ENCODE assay signal across 8 cellular contexts in genomic region chr1:62508187-62508758, GRCh38.
DNase-seq lines count a peak whose midpoint lies in the region; ATAC-seq and TF ChIP-seq lines count a peak whose summit lies in the region.

No MANE protein-coding gene starts in this region.

- in situ Hi-C loops in GM13977 (cut with MboI; ENCODE audit: low pct_unique_long_range_greater_than_20kb, low sequenced_read_pairs, unreplicated experiment) = loop anchor here (5.0 kb wide), 1 partner anchor 239 kb away; no protein-coding TSS in a partner anchor

- no peaks in the 10 kb centered on the region for H3K4me1 Mint-ChIP-seq in activated T-helper 17 cell treated with anti-CD3 and anti-CD28 coated beads, Interleukin-2, amount 50 U/mL, for 72 hours

- H3K27ac Mint-ChIP-seq in activated T-helper 17 cell treated with anti-CD3 and anti-CD28 coated beads, Interleukin-2, amount 50 U/mL, for 72 hours = no peak overlapping the region

- no peaks in the 10 kb centered on the region for H3K27me3 Mint-ChIP-seq in activated T-helper 17 cell treated with anti-CD3 and anti-CD28 coated beads, Interleukin-2, amount 50 U/mL, for 72 hours

- peak; percentile 71 for TF ChIP-seq CTCF in GM13977 (IDR thresholded peaks at IDR 0.05; ENCODE audit: extremely low read depth, insufficient read depth, missing control alignments)
- peak; percentile 70 for TF ChIP-seq CTCF in choroid plexus epithelial cell (conservative IDR thresholded peaks at IDR 0.05; ENCODE audit: low read depth, low read length)
- TF ChIP-seq CTCF in mucosa of descending colon (IDR thresholded peaks at IDR 0.05) = no peak

- no peaks in the 10 kb centered on the region for H3K36me3 ChIP-seq in mucosa of descending colon (ENCODE audit: low read depth)

- H3K4me3 Mint-ChIP-seq in activated T-helper 17 cell treated with anti-CD3 and anti-CD28 coated beads, Interleukin-2, amount 50 U/mL, for 72 hours = no peak overlapping the region

- no peak overlapping the region for H3K4me3 ChIP-seq in choroid plexus epithelial cell (ENCODE audit: low read depth, low read length)
- no peak overlapping the region for H3K4me3 ChIP-seq in mucosa of descending colon

- ATAC-seq in mucosa of descending colon (peak; percentile 46), left ventricle myocardium superior (no peak), GM19395 (IDR thresholded peaks at IDR 0.05; ENCODE audit: unreplicated experiment) (no peak)
- no peak for ATAC-seq in activated T-helper 17 cell treated with anti-CD3 and anti-CD28 coated beads, Interleukin-2, amount 50 U/mL, for 72 hours (replicated peaks)

- H3K9me3 Mint-ChIP-seq in activated T-helper 17 cell treated with anti-CD3 and anti-CD28 coated beads, Interleukin-2, amount 50 U/mL, for 72 hours = no peaks in the 10 kb centered on the region

- intact Hi-C loops in mucosa of descending colon (cut with DNase I, micrococcal nuclease) (loop anchor here in 1 of 2 donors (5.0 kb wide), 1 partner anchor 239 kb away; no protein-coding TSS in a partner anchor), left ventricle myocardium superior (cut with micrococcal nuclease) (loop anchor here (5.0 kb wide), 1 partner anchor 239 kb away; no protein-coding TSS in a partner anchor)

- no peaks in the 10 kb centered on the region for H3K9me3 ChIP-seq in mucosa of descending colon

- DNase-seq in Ammon's horn (ENCODE audit: low spot score) = peak; percentile 61
- DNase-seq in GM13977 (ENCODE audit: low spot score) = peak; percentile 40
- peak; percentile 19 for DNase-seq in NCI-H748 (lab: John Stamatoyannopoulos, UW; ENCODE audit: unreplicated experiment)
- DNase-seq in choroid plexus epithelial cell (ENCODE audit: low read depth) = peak; percentile 80
- peak in 1 of 3 donors; percentile 68 for DNase-seq in mucosa of descending colon
- DNase-seq in left ventricle myocardium superior = no peak

- no peaks in the 10 kb centered on the region for H3K4me1 ChIP-seq in mucosa of descending colon (ENCODE audit: low read depth)

- H3K36me3 Mint-ChIP-seq in activated T-helper 17 cell treated with anti-CD3 and anti-CD28 coated beads, Interleukin-2, amount 50 U/mL, for 72 hours (ENCODE audit: low read depth) = peaks cover 17% of the 10 kb centered on the region
